Comparison of ENCODE assay signal across 15 cellular contexts in the genomic region with DNA sequence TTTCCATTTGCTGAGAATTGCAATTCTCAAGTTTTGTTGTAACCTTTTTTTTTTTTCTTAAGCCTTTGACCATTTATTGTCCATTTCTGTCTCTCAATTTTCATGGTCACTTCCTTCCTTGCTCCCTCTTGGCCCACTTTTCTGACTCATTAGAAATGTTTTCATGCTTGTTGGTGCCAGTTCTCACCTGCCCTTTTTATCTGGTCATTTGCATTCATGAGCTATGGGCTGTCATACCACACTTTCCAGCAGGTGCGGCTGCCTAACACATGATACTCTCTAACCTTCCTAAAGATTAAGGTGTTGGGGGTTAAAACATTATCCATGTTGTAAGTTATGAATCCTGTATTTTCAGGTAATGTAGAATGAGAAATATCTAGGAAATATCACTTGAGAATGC.
A peak's percentile ranks its signal among the peaks of the same experiment; 100 is the strongest.
DNase-seq lines count a peak whose midpoint lies in the region; ATAC-seq lines count a peak whose summit lies in the region.
"Had no signal": no experiment of that assay in that cellular context is flagged by ENCODE, and none has a peak within 500 bp of the region (broad histone marks: within the 10 kb centered on the region; RNA-seq: fewer than 3 reads in every experiment).

No MANE protein-coding gene starts in this region.

- DNase-seq in NCI-H2196 (lab: John Stamatoyannopoulos, UW; ENCODE audit: unreplicated experiment) (peak; percentile 15), NCI-H2196 treated with DMSO at 0.1 percent for 48 hours (lab: John Stamatoyannopoulos, UW; ENCODE audit: unreplicated experiment) (no peak), NCI-H526 (lab: John Stamatoyannopoulos, UW) (peak; percentile 68 to 71), SW480 (ENCODE audit: low spot score) (peak; percentile 44), renal cortical epithelial cell (ENCODE audit: low read depth) (peak; percentile 10), sciatic nerve (ENCODE audit: low spot score) (no peak)
- DNase-seq in stimulated activated naive CD4-positive, alpha-beta T cell (lab: John Stamatoyannopoulos, UW): no peak
- DNase-seq: CD8-positive, alpha-beta T cell; DMS79 treated with DMSO at 0.1 percent for 48 hours; KBM-7; NCI-H1436; NCI-H82; PC-3; RPMI8226 had no signal

- ATAC-seq in sciatic nerve: no peak
- ATAC-seq: CD8-positive, alpha-beta T cell; HepG2; PC-3 had no signal

- intact Hi-C loops in sciatic nerve (cut with DNase I): no loop called here

Comparison
In these comparisons a context has a peak if more than half of its experiments do, and no peak if none do; other contexts are left out.
1. DNase-seq: peak in NCI-H2196 (single experiment), NCI-H526 (2 of 2), SW480 (single experiment) and renal cortical epithelial cell (single experiment); none in NCI-H2196 treated with DMSO at 0.1 percent for 48 hours (single experiment), sciatic nerve (single experiment) and stimulated activated naive CD4-positive, alpha-beta T cell (0 of 6).